ENCODE assay signal across 1 cellular context in the genomic region with DNA sequence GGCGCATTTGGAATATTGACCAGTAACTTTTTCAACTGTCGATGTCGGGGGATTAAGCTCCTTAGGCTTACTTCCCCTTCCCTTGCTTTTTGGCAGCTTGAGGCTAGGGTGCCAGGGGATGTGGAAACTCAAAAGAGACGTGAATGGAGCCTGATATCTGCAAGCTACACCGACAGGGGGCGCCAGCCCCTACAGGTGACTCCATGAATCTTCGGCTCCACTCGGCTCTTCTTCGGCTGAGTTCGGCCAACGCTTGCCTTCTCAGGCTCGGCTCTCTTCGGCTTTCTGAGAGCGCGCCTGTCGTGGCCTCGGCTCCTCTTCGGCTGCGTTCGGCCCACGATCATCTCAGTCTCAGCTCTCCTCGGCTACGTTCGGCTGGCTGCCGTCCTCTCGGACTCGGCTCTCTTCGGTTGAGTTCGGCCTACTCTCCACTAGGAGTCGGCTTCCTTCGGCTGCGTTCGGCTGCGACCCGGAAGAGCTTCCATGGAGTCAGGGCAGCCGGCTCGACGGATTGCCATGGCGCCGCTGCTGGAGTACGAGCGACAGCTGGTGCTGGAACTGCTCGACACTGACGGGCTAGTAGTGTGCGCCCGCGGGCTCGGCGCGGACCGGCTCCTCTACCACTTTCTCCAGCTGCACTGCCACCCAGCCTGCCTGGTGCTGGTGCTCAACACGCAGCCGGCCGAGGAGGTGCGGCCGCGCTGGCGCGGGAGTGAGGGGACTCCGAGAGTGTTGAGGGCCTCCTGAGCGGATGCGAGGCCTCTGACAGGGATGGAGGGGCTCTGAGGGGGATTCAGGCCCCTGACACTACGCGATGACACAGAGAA.
A peak's percentile ranks its signal among the peaks of the same experiment; 100 is the strongest.
TF ChIP-seq lines count a peak whose summit lies in the region.

A gene (plus strand): TSS at position 472 of the 827 bp plus-strand sequence. CDS start 12 bp downstream, at position 484.

TF ChIP-seq in SK-N-SH, 30 proteins besides CTCF, POLR2A, EP300 and RAD21 (continued from another document):
- TF ChIP-seq RCOR1 (IDR thresholded peaks at IDR 0.05; ENCODE audit: low read length) (0 out of 2 replicates have a peak, but pooled peaks have one; percentile 18), SIN3A (IDR thresholded peaks at IDR 0.05; ENCODE audit: borderline replicate concordance, low read depth, low read length) (peak; percentile 75; the same call in 1 of the 2 replicates), JUND (IDR thresholded peaks at IDR 0.05) (no peak), NRF1 (IDR thresholded peaks at IDR 0.05; ENCODE audit: low read depth, low read length) (no peak), TCF12 (IDR thresholded peaks at IDR 0.05) (no peak), EZH2phosphoT487 (IDR thresholded peaks at IDR 0.05; ENCODE audit: borderline replicate concordance, low read depth) (no peak), FOXJ3 (CRISPR knock-in tag; IDR thresholded peaks at IDR 0.05) (no peak), FOXM1 (IDR thresholded peaks at IDR 0.05; ENCODE audit: low read depth) (no peak), GATA2 (CRISPR knock-in tag; IDR thresholded peaks at IDR 0.05) (no peak), GABPA (IDR thresholded peaks at IDR 0.05; ENCODE audit: low read depth) (peak; percentile 81), MXI1 (IDR thresholded peaks at IDR 0.05; ENCODE audit: low read depth, low read length) (peak; percentile 53)
- TF ChIP-seq, protein P1, sequence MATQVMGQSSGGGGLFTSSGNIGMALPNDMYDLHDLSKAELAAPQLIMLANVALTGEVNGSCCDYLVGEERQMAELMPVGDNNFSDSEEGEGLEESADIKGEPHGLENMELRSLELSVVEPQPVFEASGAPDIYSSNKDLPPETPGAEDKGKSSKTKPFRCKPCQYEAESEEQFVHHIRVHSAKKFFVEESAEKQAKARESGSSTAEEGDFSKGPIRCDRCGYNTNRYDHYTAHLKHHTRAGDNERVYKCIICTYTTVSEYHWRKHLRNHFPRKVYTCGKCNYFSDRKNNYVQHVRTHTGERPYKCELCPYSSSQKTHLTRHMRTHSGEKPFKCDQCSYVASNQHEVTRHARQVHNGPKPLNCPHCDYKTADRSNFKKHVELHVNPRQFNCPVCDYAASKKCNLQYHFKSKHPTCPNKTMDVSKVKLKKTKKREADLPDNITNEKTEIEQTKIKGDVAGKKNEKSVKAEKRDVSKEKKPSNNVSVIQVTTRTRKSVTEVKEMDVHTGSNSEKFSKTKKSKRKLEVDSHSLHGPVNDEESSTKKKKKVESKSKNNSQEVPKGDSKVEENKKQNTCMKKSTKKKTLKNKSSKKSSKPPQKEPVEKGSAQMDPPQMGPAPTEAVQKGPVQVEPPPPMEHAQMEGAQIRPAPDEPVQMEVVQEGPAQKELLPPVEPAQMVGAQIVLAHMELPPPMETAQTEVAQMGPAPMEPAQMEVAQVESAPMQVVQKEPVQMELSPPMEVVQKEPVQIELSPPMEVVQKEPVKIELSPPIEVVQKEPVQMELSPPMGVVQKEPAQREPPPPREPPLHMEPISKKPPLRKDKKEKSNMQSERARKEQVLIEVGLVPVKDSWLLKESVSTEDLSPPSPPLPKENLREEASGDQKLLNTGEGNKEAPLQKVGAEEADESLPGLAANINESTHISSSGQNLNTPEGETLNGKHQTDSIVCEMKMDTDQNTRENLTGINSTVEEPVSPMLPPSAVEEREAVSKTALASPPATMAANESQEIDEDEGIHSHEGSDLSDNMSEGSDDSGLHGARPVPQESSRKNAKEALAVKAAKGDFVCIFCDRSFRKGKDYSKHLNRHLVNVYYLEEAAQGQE (IDR thresholded peaks at IDR 0.05; ENCODE audit: low read depth, low read length), result 0 out of 2 replicates have a peak, but pooled peaks have one; percentile 46
